In genomic region chr16:24516900-24517669, GRCh38 we compare ENCODE assay signal across 1 cellular context.
TF ChIP-seq lines count a peak whose summit lies in the region.

No MANE protein-coding gene starts in this region.

TF ChIP-seq in HepG2, 621 proteins besides CTCF, POLR2A, EP300 and RAD21 (continued from another document and continues in another):
- TF ChIP-seq ZNF646 (CRISPR knock-in tag; IDR thresholded peaks at IDR 0.05) (no peak), NAIF1 (CRISPR knock-in tag; IDR thresholded peaks at IDR 0.05; ENCODE audit: borderline replicate concordance) (no peak), TARDBP (CRISPR knock-in tag; IDR thresholded peaks at IDR 0.05) (no peak), ZNF629 (CRISPR knock-in tag; conservative IDR thresholded peaks at IDR 0.05) (no peak), ZNF280D (CRISPR knock-in tag; IDR thresholded peaks at IDR 0.05) (peak; percentile 65; the same call in 1 of the 2 replicates), PHF8 (CRISPR knock-in tag; IDR thresholded peaks at IDR 0.05) (peak; percentile 44; the same call in 1 of the 2 replicates), ZBTB7A (CRISPR knock-in tag; IDR thresholded peaks at IDR 0.05) (no peak), RBM39 (IDR thresholded peaks at IDR 0.05; ENCODE audit: low read depth, low read length, poor library complexity, severe bottlenecking) (no peak), ZNF10 (CRISPR knock-in tag; IDR thresholded peaks at IDR 0.05; ENCODE audit: borderline replicate concordance, low read depth) (no peak), RFX3 (CRISPR knock-in tag; IDR thresholded peaks at IDR 0.05) (no peak), ZC3H4 (CRISPR knock-in tag; IDR thresholded peaks at IDR 0.05; ENCODE audit: borderline replicate concordance) (no peak), GMEB1 (CRISPR knock-in tag; IDR thresholded peaks at IDR 0.05; ENCODE audit: borderline replicate concordance) (no peak), ATF4 (CRISPR knock-in tag; IDR thresholded peaks at IDR 0.05) (no peak), KLF15 (CRISPR knock-in tag; IDR thresholded peaks at IDR 0.05; ENCODE audit: borderline replicate concordance) (no peak), ZMAT5 (CRISPR knock-in tag; IDR thresholded peaks at IDR 0.05; ENCODE audit: borderline replicate concordance, low read depth) (no peak), GATAD1 (CRISPR knock-in tag; IDR thresholded peaks at IDR 0.05) (no peak), ZBTB7B (CRISPR knock-in tag; IDR thresholded peaks at IDR 0.05) (no peak), ZMYM3 (CRISPR knock-in tag; IDR thresholded peaks at IDR 0.05) (peak; percentile 85), ZNF276 (CRISPR knock-in tag; IDR thresholded peaks at IDR 0.05; ENCODE audit: low read depth) (no peak), POGZ (CRISPR knock-in tag; IDR thresholded peaks at IDR 0.05) (0 out of 2 replicates have a peak, but pooled peaks have one; percentile 10), GLMP (CRISPR knock-in tag; IDR thresholded peaks at IDR 0.05; ENCODE audit: borderline replicate concordance) (no peak), ZNF354B (CRISPR knock-in tag; IDR thresholded peaks at IDR 0.05) (no peak), ZNF343 (CRISPR knock-in tag; IDR thresholded peaks at IDR 0.05) (no peak), PLSCR1 (CRISPR knock-in tag; IDR thresholded peaks at IDR 0.05; ENCODE audit: borderline replicate concordance) (no peak; the same call in 1 of the 2 replicates), ZNF451 (CRISPR knock-in tag; IDR thresholded peaks at IDR 0.05) (no peak), SNAPC4 (CRISPR knock-in tag; IDR thresholded peaks at IDR 0.05) (no peak), ZNF709 (CRISPR knock-in tag; IDR thresholded peaks at IDR 0.05) (no peak), BRCA1 (CRISPR knock-in tag; IDR thresholded peaks at IDR 0.05) (no peak), HNF4A (CRISPR knock-in tag; IDR thresholded peaks at IDR 0.05) (0 out of 2 replicates have a peak, but pooled peaks have one; percentile 3), KDM1A (CRISPR knock-in tag; IDR thresholded peaks at IDR 0.05) (no peak), SNAPC5 (CRISPR knock-in tag; IDR thresholded peaks at IDR 0.05; ENCODE audit: borderline replicate concordance) (no peak), ZFAT (CRISPR knock-in tag; conservative IDR thresholded peaks at IDR 0.05) (no peak), TRAFD1 (CRISPR knock-in tag; IDR thresholded peaks at IDR 0.05; ENCODE audit: borderline replicate concordance) (no peak), ZNF703 (CRISPR knock-in tag; IDR thresholded peaks at IDR 0.05; ENCODE audit: borderline replicate concordance) (no peak)
